Comparison of ENCODE assay signal across 14 cellular contexts in genomic region chr2:7032371-7032770, GRCh38.
"Had no signal": no experiment of that assay in that cellular context is flagged by ENCODE, and none has a peak within 500 bp of the region (broad histone marks: within the 10 kb centered on the region; RNA-seq: fewer than 3 reads in every experiment).

No MANE protein-coding gene starts in this region.

- H3K27me3 Mint-ChIP-seq: central memory CD8-positive, alpha-beta T cell; progenitor cell of endocrine pancreas had no signal

- DNase-seq: esophagus squamous epithelium, left ventricle myocardium superior, midbrain had no signal

- H3K4me3 Mint-ChIP-seq: activated naive CD4-positive, alpha-beta T cell treated with anti-CD3 and anti-CD28 coated beads for 36 hours; central memory CD8-positive, alpha-beta T cell; nephron; T-helper 2 cell treated with Interferon-gamma antibody and Interleukin-4, amounts not matched to agents 5 μg/mL and 100 μg/mL, for 36 hours had no signal

- H3K27ac ChIP-seq: esophagus squamous epithelium, SK-N-MC, WERI-Rb-1 had no signal

- H3K9me3 ChIP-seq: adrenal gland, breast epithelium, esophagus squamous epithelium, gastrocnemius medialis had no signal

- H3K27ac Mint-ChIP-seq: activated naive CD4-positive, alpha-beta T cell treated with anti-CD3 and anti-CD28 coated beads for 36 hours; progenitor cell of endocrine pancreas; T-helper 2 cell treated with Interferon-gamma antibody and Interleukin-4, amounts not matched to agents 5 μg/mL and 100 μg/mL, for 36 hours had no signal

- H3K4me1 ChIP-seq: breast epithelium had no signal

- H3K36me3 ChIP-seq: breast epithelium, gastrocnemius medialis had no signal

- H3K9me3 Mint-ChIP-seq: activated naive CD4-positive, alpha-beta T cell treated with anti-CD3 and anti-CD28 coated beads for 36 hours; central memory CD8-positive, alpha-beta T cell; nephron; T-helper 2 cell treated with Interferon-gamma antibody and Interleukin-4, amounts not matched to agents 5 μg/mL and 100 μg/mL, for 36 hours had no signal

- H3K4me1 Mint-ChIP-seq: central memory CD8-positive, alpha-beta T cell had no signal

- H3K27me3 ChIP-seq: adrenal gland, breast epithelium, dorsolateral prefrontal cortex, esophagus squamous epithelium, gastrocnemius medialis had no signal

- H3K4me3 ChIP-seq: adrenal gland, breast epithelium, dorsolateral prefrontal cortex, esophagus squamous epithelium, gastrocnemius medialis, SK-N-MC had no signal
